8 cellular contexts compared by ENCODE assay signal in genomic region chr17:36182176-36183000, GRCh38. TPM values are rescaled to one million over a fixed set of nuclear protein-coding genes. Genes with fewer than 3 reads are reported as not detected.
DNase-seq lines count a peak whose midpoint lies in the region; ATAC-seq, FAIRE-seq and TF ChIP-seq lines count a peak whose summit lies in the region.

No MANE protein-coding gene starts in this region.

- H3K9me3 ChIP-seq in adipocyte (ENCODE audit: control insufficient read depth, low read length) (no peaks in the 10 kb centered on the region), iPS-15b (ENCODE audit: control insufficient read depth, insufficient read depth, low read length) (peaks cover 2% of the 10 kb centered on the region), gastrocnemius medialis (no peaks in the 10 kb centered on the region)

- H3K27me3 ChIP-seq in adipocyte (replicated peaks; ENCODE audit: control insufficient read depth, insufficient read depth, low read length) (no peaks in the 10 kb centered on the region), iPS-15b (ENCODE audit: control insufficient read depth, insufficient read depth, low read length) (peaks cover 20% of the 10 kb centered on the region), gastrocnemius medialis (peaks cover 25 to 54% (median 40%) of the 10 kb centered on the region in 3 donors)

- H3K9ac ChIP-seq in adipocyte (ENCODE audit: low read length) (peak overlapping the region; percentile 69), iPS-15b (ENCODE audit: low read depth, low read length) (peak overlapping the region; percentile 24)

- FAIRE-seq in frontal cortex (lab: Jason Lieb, UNC) = no peak

- in situ Hi-C loops in gastrocnemius medialis (cut with MboI; ENCODE audit: low sequenced_read_pairs in 4 of 4) = loop anchor here in 1 of 4 donors (10.0 kb wide), 1 partner anchor 68 kb away; no protein-coding TSS in a partner anchor

- TF ChIP-seq POLR2A in gastrocnemius medialis (IDR thresholded peaks at IDR 0.05) = no peak

- H3K4me1 ChIP-seq in adipocyte (ENCODE audit: control insufficient read depth, insufficient read depth, low read length) (no peaks in the 10 kb centered on the region), iPS-15b (ENCODE audit: control insufficient read depth, insufficient read depth, low read length) (no peaks in the 10 kb centered on the region), gastrocnemius medialis (peaks cover 0 to 7% of the 10 kb centered on the region in 2 donors)

- no peak overlapping the region for H3K27ac ChIP-seq in gastrocnemius medialis

- H3K36me3 ChIP-seq in adipocyte (ENCODE audit: control insufficient read depth, insufficient read depth, low read length, severe bottlenecking) (no peaks in the 10 kb centered on the region), iPS-15b (ENCODE audit: control insufficient read depth, insufficient read depth, low read length) (no peaks in the 10 kb centered on the region), gastrocnemius medialis (no peaks in the 10 kb centered on the region)

- ATAC-seq in GM18498 (IDR thresholded peaks at IDR 0.05; ENCODE audit: unreplicated experiment) (peak; percentile 10), gastrocnemius medialis (peak in 1 of 2 donors; percentile 34), GM19328 (IDR thresholded peaks at IDR 0.05; ENCODE audit: unreplicated experiment) (no peak), HG02938 (IDR thresholded peaks at IDR 0.05; ENCODE audit: unreplicated experiment) (no peak)

- H3K4me3 ChIP-seq in adipocyte (ENCODE audit: low read length) (peak overlapping the region; percentile 76), iPS-15b (ENCODE audit: low read depth, low read length) (peak overlapping the region; percentile 49), gastrocnemius medialis (peak overlapping the region; percentile 19 to 71 (median 48))

- intact Hi-C loops in gastrocnemius medialis (cut with DNase I; ENCODE audit: low total_unique reads) = no loop called here

- TF ChIP-seq CTCF in gastrocnemius medialis (IDR thresholded peaks at IDR 0.05 in 4 of 5, conservative IDR thresholded peaks at IDR 0.05 in 1 of 5) = no peak

- DNase-seq in adipocyte (ENCODE audit: low read depth) = peak; percentile 59
- DNase-seq in gastrocnemius medialis = no peak
- DNase-seq in frontal cortex (ENCODE audit: low spot score in 2 of 2) = no peak
- no peak for DNase-seq in activated CD8-positive, alpha-beta memory T cell treated with anti-CD3 and anti-CD28 coated beads, Interleukin-2, amount 50 U/mL, for 48 hours

RNA-seq across cellular contexts. Expression of gene TBC1D3B, which starts 6.0 kb away (rescaled TPM):
- total RNA-seq in gastrocnemius medialis (1 to 10 TPM in 1 of 4 donors, under 1 TPM in 1, not detected in 2; 0.98 to 4.8 TPM), frontal cortex (1.6 TPM)

RNA-seq across cellular contexts. Expression of gene CCL3L1, which starts 14.2 kb away (rescaled TPM):
- total RNA-seq in gastrocnemius medialis (not detected), frontal cortex (0.82 TPM)

RNA-seq across cellular contexts. Expression of gene CCL4L2, which starts 28.5 kb away (rescaled TPM):
- total RNA-seq in gastrocnemius medialis (not detected), frontal cortex (2.4 TPM)
